10 cellular contexts compared by ENCODE assay signal in genomic region chr17:71828182-71828596, GRCh38.
DNase-seq lines count a peak whose midpoint lies in the region; ATAC-seq and TF ChIP-seq lines count a peak whose summit lies in the region.
"Had no signal": no experiment of that assay in that cellular context is flagged by ENCODE, and none has a peak within 500 bp of the region (broad histone marks: within the 10 kb centered on the region; RNA-seq: fewer than 3 reads in every experiment).

No MANE protein-coding gene starts in this region.

- no peak for TF ChIP-seq CTCF in omental fat pad (IDR thresholded peaks at IDR 0.05)
- no peak for TF ChIP-seq CTCF in ascending aorta (IDR thresholded peaks at IDR 0.05)

- ATAC-seq in stimulated activated naive CD8-positive, alpha-beta T cell treated with anti-CD3 and anti-CD28 coated beads, Interleukin-15, Interleukin-2, amounts not matched to agents 100 U/mL and 50 U/mL, for 24 hours = no peak
- no peak for ATAC-seq in omental fat pad (ENCODE audit: low FRiP score)

- intact Hi-C loops in ascending aorta (cut with DNase I) = no loop called here

- H3K4me3 ChIP-seq in ascending aorta = no peak overlapping the region

- no peaks in the 10 kb centered on the region for H3K9me3 ChIP-seq in ascending aorta

- no peak overlapping the region for H3K27ac ChIP-seq in ascending aorta

- DNase-seq in DMS153 treated with DMSO at 0.1 percent for 48 hours (lab: John Stamatoyannopoulos, UW; ENCODE audit: unreplicated experiment) (peak; percentile 60), NCI-H187 treated with DMSO at 0.1 percent for 48 hours (lab: John Stamatoyannopoulos, UW) (peak; percentile 15), brain pericyte (ENCODE audit: low read depth, low spot score) (peak; percentile 65), myocyte (ENCODE audit: low read depth) (peak; percentile 61), omental fat pad (ENCODE audit: low spot score) (no peak), ascending aorta (ENCODE audit: low spot score in 2 of 2) (no peak)
- no peak for DNase-seq in stimulated activated naive CD8-positive, alpha-beta T cell treated with anti-CD3 and anti-CD28 coated beads, Interleukin-15, Interleukin-2, amounts not matched to agents 100 U/mL and 50 U/mL, for 24 hours
- no peak for DNase-seq in activated T-cell treated with anti-CD3 and anti-CD28 coated beads, Interleukin-2, amount 50 U/mL, for 48 hours
- DNase-seq: activated CD8-positive, alpha-beta memory T cell treated with anti-CD3 and anti-CD28 coated beads, Interleukin-2, amount 50 U/mL, for 48 hours; CD8-positive, alpha-beta memory T cell had no signal

- H3K27me3 ChIP-seq in ascending aorta = no peaks in the 10 kb centered on the region

- H3K4me1 ChIP-seq in ascending aorta = no peaks in the 10 kb centered on the region

- no peaks in the 10 kb centered on the region for H3K36me3 ChIP-seq in ascending aorta

Comparison
In these comparisons a context has a peak if more than half of its experiments do, and no peak if none do; other contexts are left out.
1. DNase-seq: peak in DMS153 treated with DMSO at 0.1 percent for 48 hours (single experiment), NCI-H187 treated with DMSO at 0.1 percent for 48 hours (single experiment), brain pericyte (single experiment) and myocyte (single experiment); none in stimulated activated naive CD8-positive, alpha-beta T cell treated with anti-CD3 and anti-CD28 coated beads, Interleukin-15, Interleukin-2, amounts not matched to agents 100 U/mL and 50 U/mL, for 24 hours (single experiment), activated T-cell treated with anti-CD3 and anti-CD28 coated beads, Interleukin-2, amount 50 U/mL, for 48 hours (0 of 2), omental fat pad (single experiment) and ascending aorta (0 of 2).